In the genomic region with DNA sequence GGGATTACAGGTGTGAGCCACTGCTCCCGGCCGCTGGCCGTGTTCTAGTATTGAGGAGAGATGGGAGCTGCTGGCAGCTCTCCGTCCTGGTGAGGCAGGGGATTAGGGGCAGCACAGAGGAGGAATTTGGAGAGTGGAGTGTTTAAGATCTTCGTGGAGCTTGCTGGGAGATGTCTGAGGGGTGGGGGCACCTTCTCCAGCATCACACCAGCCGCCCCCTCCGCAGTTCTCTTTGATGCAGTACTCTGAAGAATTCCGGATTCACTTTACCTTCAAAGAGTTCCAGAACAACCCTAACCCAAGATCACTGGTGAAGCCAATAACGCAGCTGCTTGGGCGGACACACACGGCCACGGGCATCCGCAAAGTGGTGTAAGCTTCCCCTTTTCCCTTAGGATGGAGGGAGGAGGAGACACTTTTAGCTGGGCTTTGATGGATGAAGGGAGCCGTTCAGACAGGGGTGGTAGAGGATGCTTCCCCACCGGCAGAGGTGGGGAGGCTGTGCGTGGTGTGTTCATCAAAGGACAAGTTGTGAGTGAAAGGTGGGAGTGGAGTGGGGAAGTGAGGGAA, we compare ENCODE assay signal across 33 cellular contexts. TPM values are rescaled to one million over a fixed set of nuclear protein-coding genes. Genes with fewer than 3 reads are reported as not detected.
"Had no signal": no experiment of that assay in that cellular context is flagged by ENCODE, and none has a peak within 500 bp of the region (broad histone marks: within the 10 kb centered on the region; RNA-seq: fewer than 3 reads in every experiment).

No MANE protein-coding gene starts in this region.

- H3K4me1 ChIP-seq: adrenal gland, body of pancreas, neural progenitor cell, right lobe of liver, stomach, thyroid gland had no signal

- H3K27ac ChIP-seq: adrenal gland, body of pancreas, esophagus squamous epithelium, neural progenitor cell, right lobe of liver, stomach, thyroid gland had no signal

- ATAC-seq: activated naive CD4-positive, alpha-beta T cell treated with anti-CD3 and anti-CD28 coated beads, Interleukin-2, amount 50 U/mL, for 72 hours; body of pancreas; left colon; naive thymus-derived CD8-positive, alpha-beta T cell; right lobe of liver; WTC11 had no signal

- H3K36me3 ChIP-seq: adrenal gland, esophagus squamous epithelium, neural progenitor cell, right lobe of liver, thyroid gland had no signal

- H3K4me3 ChIP-seq: adrenal gland, body of pancreas, esophagus squamous epithelium, neural progenitor cell, right lobe of liver, stomach, thyroid gland had no signal

- H3K27me3 Mint-ChIP-seq: activated CD4-positive, alpha-beta memory T cell treated with anti-CD3 and anti-CD28 coated beads, Interleukin-2, amount 10 ng/mL, durations not matched to agents 7 days and 5 days; activated CD4-positive, alpha-beta T cell treated with anti-CD3 and anti-CD28 coated beads, Interleukin-2, amount 10 ng/mL, durations not matched to agents 7 days and 5 days; memory B cell had no signal

- H3K9me3 ChIP-seq: adrenal gland, body of pancreas, esophagus squamous epithelium, right lobe of liver, stomach, thyroid gland had no signal

- DNase-seq: activated CD4-positive, alpha-beta memory T cell treated with anti-CD3 and anti-CD28 coated beads, Interleukin-2, amount 10 ng/mL, durations not matched to agents 7 days and 5 days; activated CD4-positive, alpha-beta T cell treated with anti-CD3 and anti-CD28 coated beads for 1 hour; activated CD4-positive, alpha-beta T cell treated with anti-CD3 and anti-CD28 coated beads, Interleukin-2, amount 10 ng/mL, durations not matched to agents 7 days and 5 days; activated T-cell treated with anti-CD3 and anti-CD28 coated beads, Interleukin-2, amount 50 U/mL, for 48 hours; adrenal gland; body of pancreas; cerebellar nuclear complex; cortex of kidney; endodermal cell; esophagus squamous epithelium; foreskin melanocyte; glutamatergic neuron; islet precursor cell; left colon; naive thymus-derived CD8-positive, alpha-beta T cell; posterior cingulate gyrus; right lobe of liver; stimulated activated CD4-positive, alpha-beta T cell treated with anti-CD3 and anti-CD28 coated beads, Interleukin-12 subunit alpha, Interleukin-12 subunit beta, amount 100 ng/mL, for 4 hours; stimulated activated CD4-positive, alpha-beta T cell treated with anti-CD3 and anti-CD28 coated beads, Interleukin-4, amount 100 ng/mL, for 1 hour; stomach; T-helper 2 cell; thyroid gland had no signal

- H3K27me3 ChIP-seq: body of pancreas, neural progenitor cell, right lobe of liver, thyroid gland had no signal

- H2AFZ ChIP-seq: neural progenitor cell had no signal

- H3K9ac ChIP-seq: neural progenitor cell had no signal

- H3K4me3 Mint-ChIP-seq: activated CD4-positive, alpha-beta memory T cell treated with anti-CD3 and anti-CD28 coated beads, Interleukin-2, amount 10 ng/mL, durations not matched to agents 7 days and 5 days; activated CD4-positive, alpha-beta T cell treated with anti-CD3 and anti-CD28 coated beads, Interleukin-2, amount 10 ng/mL, durations not matched to agents 7 days and 5 days; endodermal cell; memory B cell; naive thymus-derived CD8-positive, alpha-beta T cell; neural progenitor cell; WTC11 had no signal

- H3K4me2 ChIP-seq: neural progenitor cell had no signal

- H3K9me3 Mint-ChIP-seq: activated CD4-positive, alpha-beta memory T cell treated with anti-CD3 and anti-CD28 coated beads, Interleukin-2, amount 10 ng/mL, durations not matched to agents 7 days and 5 days; activated CD4-positive, alpha-beta T cell treated with anti-CD3 and anti-CD28 coated beads, Interleukin-2, amount 10 ng/mL, durations not matched to agents 7 days and 5 days; activated naive CD4-positive, alpha-beta T cell treated with anti-CD3 and anti-CD28 coated beads, Interleukin-2, amount 50 U/mL, for 72 hours; activated T-helper 2 cell treated with anti-CD3 and anti-CD28 coated beads, Interferon-gamma antibody, Interleukin-2, Interleukin-4, amounts not matched to agents 10 μg/mL and 5 μg/mL and 100 μg/mL, durations not matched to agents 14 hours and 24 hours and 36 hours; endodermal cell; memory B cell; naive thymus-derived CD8-positive, alpha-beta T cell; WTC11 had no signal

- H3K4me1 Mint-ChIP-seq: neural progenitor cell had no signal

- H3K36me3 Mint-ChIP-seq: naive thymus-derived CD8-positive, alpha-beta T cell; neural progenitor cell; WTC11 had no signal

- H3K27ac Mint-ChIP-seq: activated CD4-positive, alpha-beta memory T cell treated with anti-CD3 and anti-CD28 coated beads, Interleukin-2, amount 10 ng/mL, durations not matched to agents 7 days and 5 days; activated CD4-positive, alpha-beta T cell treated with anti-CD3 and anti-CD28 coated beads, Interleukin-2, amount 10 ng/mL, durations not matched to agents 7 days and 5 days; activated T-helper 2 cell treated with anti-CD3 and anti-CD28 coated beads, Interferon-gamma antibody, Interleukin-2, Interleukin-4, amounts not matched to agents 10 μg/mL and 5 μg/mL and 100 μg/mL, durations not matched to agents 14 hours and 24 hours and 36 hours; endodermal cell; memory B cell; neural progenitor cell; WTC11 had no signal

RNA-seq across cellular contexts. Expression of a gene that starts 54.8 kb away (rescaled TPM):
- total RNA-seq: activated CD4-positive, alpha-beta memory T cell treated with anti-CD3 and anti-CD28 coated beads, Interleukin-2, amount 10 ng/mL, durations not matched to agents 7 days and 5 days; activated CD4-positive, alpha-beta T cell treated with anti-CD3 and anti-CD28 coated beads, Interleukin-2, amount 10 ng/mL, durations not matched to agents 7 days and 5 days; activated naive CD4-positive, alpha-beta T cell treated with anti-CD3 and anti-CD28 coated beads, Interleukin-2, amount 50 U/mL, for 72 hours; activated T-helper 2 cell treated with anti-CD3 and anti-CD28 coated beads, Interferon-gamma antibody, Interleukin-2, Interleukin-4, amounts not matched to agents 10 μg/mL and 5 μg/mL and 100 μg/mL, durations not matched to agents 14 hours and 24 hours and 36 hours; adrenal gland; aorta; body of pancreas; endodermal cell; esophagus squamous epithelium; left colon; liver; naive thymus-derived CD8-positive, alpha-beta T cell; omental fat pad; renal cortical epithelial cell; right lobe of liver; skeletal muscle tissue; stomach; thyroid gland; ureter had no signal
- polyA plus RNA-seq: adrenal gland; aorta; liver; naive thymus-derived CD8-positive, alpha-beta T cell; stomach had no signal

RNA-seq across cellular contexts. Expression of a gene that starts 57.8 kb away (rescaled TPM):
- total RNA-seq: activated CD4-positive, alpha-beta T cell treated with anti-CD3 and anti-CD28 coated beads, Interleukin-2, amount 10 ng/mL, durations not matched to agents 7 days and 5 days; activated T-helper 2 cell treated with anti-CD3 and anti-CD28 coated beads, Interferon-gamma antibody, Interleukin-2, Interleukin-4, amounts not matched to agents 10 μg/mL and 5 μg/mL and 100 μg/mL, durations not matched to agents 14 hours and 24 hours and 36 hours; body of pancreas; esophagus squamous epithelium; left colon; naive thymus-derived CD8-positive, alpha-beta T cell; renal cortical epithelial cell; ureter had no signal
- polyA plus RNA-seq: naive thymus-derived CD8-positive, alpha-beta T cell had no signal
